In genomic region chr18:23850215-23850614, GRCh38 we compare ENCODE assay signal across 20 cellular contexts.
DNase-seq lines count a peak whose midpoint lies in the region; ATAC-seq, FAIRE-seq and TF ChIP-seq lines count a peak whose summit lies in the region.
"Had no signal": no experiment of that assay in that cellular context is flagged by ENCODE, and none has a peak within 500 bp of the region (broad histone marks: within the 10 kb centered on the region; RNA-seq: fewer than 3 reads in every experiment).

No MANE protein-coding gene starts in this region.

- H3K4me1 ChIP-seq in mammary epithelial cell (ENCODE audit: insufficient read depth, low read length) = peaks cover 38% of the 10 kb centered on the region
- no peaks in the 10 kb centered on the region for H3K4me1 ChIP-seq in breast epithelium
- H3K4me1 ChIP-seq: A549 had no signal

- TF ChIP-seq POLR2A in breast epithelium (IDR thresholded peaks at IDR 0.05) = no peak

- peaks cover 15% of the 10 kb centered on the region for H3K4me1 Mint-ChIP-seq in T-helper 17 cell

- H3K27ac ChIP-seq in mammary epithelial cell (ENCODE audit: insufficient read depth, low read depth, low read length) (peak overlapping the region; percentile 87), breast epithelium (no peak overlapping the region)
- H3K27ac ChIP-seq: 22Rv1, A549 had no signal

- no peak for TF ChIP-seq CTCF in mammary epithelial cell (conservative IDR thresholded peaks at IDR 0.05 in 1 of 2, IDR thresholded peaks at IDR 0.05 in 1 of 2; ENCODE audit: extremely low read depth in 1 of 2, insufficient read depth in 1 of 2, low read depth in 1 of 2, low read length in 2 of 2)
- no peak for TF ChIP-seq CTCF in breast epithelium (IDR thresholded peaks at IDR 0.05)

- in situ Hi-C loops in mammary epithelial cell (cut with MboI; ENCODE audit: low sequenced_read_pairs in 2 of 2) = no loop called here

- no peaks in the 10 kb centered on the region for H4K20me1 ChIP-seq in mammary epithelial cell (ENCODE audit: insufficient read depth, low read length)

- H3K36me3 ChIP-seq in mammary epithelial cell (ENCODE audit: insufficient read depth, low read length) (no peaks in the 10 kb centered on the region), breast epithelium (no peaks in the 10 kb centered on the region)

- ATAC-seq in left colon (peak; percentile 78), T-helper 17 cell (no peak)
- ATAC-seq: A549, HCT116 had no signal

- H3K36me3 Mint-ChIP-seq in T-helper 17 cell (ENCODE audit: low read depth) = no peaks in the 10 kb centered on the region
- H3K36me3 Mint-ChIP-seq: CD14-positive monocyte; CD4-positive, alpha-beta memory T cell had no signal

- H3K79me2 ChIP-seq in mammary epithelial cell (ENCODE audit: insufficient read depth, low read length) = no peaks in the 10 kb centered on the region

- H3K27ac Mint-ChIP-seq in T-helper 17 cell = no peak overlapping the region
- H3K27ac Mint-ChIP-seq: CD14-positive monocyte; CD4-positive, alpha-beta memory T cell; HFFc6 had no signal

- H3K4me3 Mint-ChIP-seq in T-helper 17 cell = no peak overlapping the region
- H3K4me3 Mint-ChIP-seq: CD14-positive monocyte; CD4-positive, alpha-beta memory T cell; HFFc6 had no signal

- H3K9me3 ChIP-seq in mammary epithelial cell (replicated peaks; ENCODE audit: insufficient read depth, low read length) (no peaks in the 10 kb centered on the region), breast epithelium (no peaks in the 10 kb centered on the region), T-helper 17 cell (ENCODE audit: control insufficient read depth, low read length, poor library complexity, severe bottlenecking) (no peaks in the 10 kb centered on the region)
- H3K9me3 ChIP-seq: A549 had no signal

- FAIRE-seq in colon (lab: Jason Lieb, UNC) = peak; percentile 31
- FAIRE-seq: A549, HTR-8/SVneo had no signal

- H3K9ac ChIP-seq in mammary epithelial cell (ENCODE audit: insufficient read depth, low read length) = no peak overlapping the region

- peak; percentile 36 for DNase-seq in mammary epithelial cell
- DNase-seq in breast epithelium (ENCODE audit: low spot score in 2 of 2) = no peak
- no peak for DNase-seq in left colon
- no peak for DNase-seq in activated effector memory CD4-positive, alpha-beta T cell treated with anti-CD3 and anti-CD28 coated beads, Interleukin-2, amount 50 U/mL, for 16 hours
- DNase-seq in effector CD8-positive, alpha-beta T cell (lab: John Stamatoyannopoulos, UW) = no peak
- no peak for DNase-seq in T-helper 17 cell
- DNase-seq: AML-193; CD4-positive, alpha-beta memory T cell; DMS153; DMS79 treated with DMSO at 0.1 percent for 48 hours; GF-D8; GOT3; H7; HFFc6 had no signal

- 96% methylated on average over 3 of the region's 3 CpGs for WGBS in mammary epithelial cell (ENCODE audit: low coverage, missing lambda C conversion rate)

- H2AFZ ChIP-seq in mammary epithelial cell (ENCODE audit: low read depth, low read length) = no peak overlapping the region

- intact Hi-C loops in mammary epithelial cell (cut with micrococcal nuclease) (no loop called here), breast epithelium (cut with DNase I; ENCODE audit: low total_unique reads) (no loop called here), left colon (cut with DNase I, micrococcal nuclease) (no loop called here)

- no peaks in the 10 kb centered on the region for H3K27me3 ChIP-seq in mammary epithelial cell (ENCODE audit: insufficient read depth, low read length)
- H3K27me3 ChIP-seq in breast epithelium = no peaks in the 10 kb centered on the region

- H3K4me3 ChIP-seq in mammary epithelial cell (replicated peaks in 1 of 3; ENCODE audit: insufficient read depth in 1 of 3, low read depth in 2 of 3, low read length in 3 of 3) = no peak overlapping the region
- no peak overlapping the region for H3K4me3 ChIP-seq in breast epithelium
- H3K4me3 ChIP-seq: A549 had no signal

- CTCF ChIA-PET in mammary epithelial cell (lab: Charles Lee; ENCODE audit: low non-redundant PET) = no interaction called here

- no peak overlapping the region for H3K4me2 ChIP-seq in mammary epithelial cell (ENCODE audit: insufficient read depth, low read depth, low read length)
- H3K4me2 ChIP-seq: A549 had no signal

- BruUV-seq in mammary epithelial cell (replicated peaks; lab: Mats Ljungman, UMichigan) = no TSS peak

- H3K27me3 Mint-ChIP-seq in T-helper 17 cell = peaks cover 6% of the 10 kb centered on the region
- H3K27me3 Mint-ChIP-seq: CD4-positive, alpha-beta memory T cell had no signal

- dilution Hi-C loops in mammary epithelial cell (cut with HindIII; ENCODE audit: low sequenced_read_pairs) = no loop called here
